Comparison of ENCODE assay signal across 8 cellular contexts in genomic region chr1:67332653-67333529, GRCh38. TPM values are rescaled to one million over a fixed set of nuclear protein-coding genes. Genes with fewer than 3 reads are reported as not detected.
DNase-seq lines count a peak whose midpoint lies in the region; ATAC-seq and TF ChIP-seq lines count a peak whose summit lies in the region.

No MANE protein-coding gene starts in this region.

- H3K4me3 ChIP-seq in RWPE2 (ENCODE audit: severe bottlenecking) (no peak overlapping the region), H7 (ENCODE audit: insufficient read depth, low read depth, low read length) (no peak overlapping the region)

- TF ChIP-seq CTCF in RWPE2 (IDR thresholded peaks at IDR 0.05; ENCODE audit: poor library complexity, severe bottlenecking) (no peak), WTC11 (IDR thresholded peaks at IDR 0.05) (no peak)

- no peaks in the 10 kb centered on the region for H3K36me3 ChIP-seq in RWPE2 (ENCODE audit: low read depth)
- H3K36me3 ChIP-seq in H7 (replicated peaks; ENCODE audit: control insufficient read depth, insufficient read depth, low read length): no peaks in the 10 kb centered on the region

- POLR2A ChIA-PET in WTC11 (lab: Charles Lee): no interaction called here

- no peaks in the 10 kb centered on the region for H3K9me3 ChIP-seq in RWPE2 (ENCODE audit: severe bottlenecking)

- DNase-seq in CD1c-positive myeloid dendritic cell (ENCODE audit: extremely low spot score) (peak; percentile 14), RWPE2 (ENCODE audit: low spot score) (no peak), H7 (no peak), OCI-M1 (lab: John Stamatoyannopoulos, UW) (no peak), NCI-H1417 treated with DMSO at 0.1 percent for 48 hours (lab: John Stamatoyannopoulos, UW) (no peak), WTC11 (ENCODE audit: low spot score) (no peak)

- peaks cover 8% of the 10 kb centered on the region for H3K27me3 Mint-ChIP-seq in WTC11 (ENCODE audit: low read depth)

- CTCF ChIA-PET in WTC11 (lab: Charles Lee): interaction anchor here (1.9 to 3.5 kb wide), 2 partner anchors 15 to 121 kb away, joined by 8 to 12 read pairs; no protein-coding TSS in a partner anchor

- H3K9me3 Mint-ChIP-seq in WTC11: no peaks in the 10 kb centered on the region

- no peak overlapping the region for H3K4me3 Mint-ChIP-seq in WTC11

- ATAC-seq in GM18909 (IDR thresholded peaks at IDR 0.05; ENCODE audit: poor library complexity, unreplicated experiment): peak; percentile 85
- ATAC-seq in HG02840 (IDR thresholded peaks at IDR 0.05; ENCODE audit: low FRiP score, unreplicated experiment): peak; percentile 84
- ATAC-seq in RWPE2 (ENCODE audit: low read depth): no peak
- ATAC-seq in WTC11: no peak

- peaks cover 24% of the 10 kb centered on the region for H3K4me1 Mint-ChIP-seq in WTC11

- no peaks in the 10 kb centered on the region for H3K36me3 Mint-ChIP-seq in WTC11

- H3K27ac ChIP-seq in RWPE2 (ENCODE audit: poor library complexity, severe bottlenecking): peak overlapping the region; percentile 43

- peaks cover 25% of the 10 kb centered on the region for H3K4me1 ChIP-seq in RWPE2 (ENCODE audit: insufficient read depth, poor library complexity, severe bottlenecking)

- H3K27ac Mint-ChIP-seq in WTC11: no peak overlapping the region

- H3K27me3 ChIP-seq in RWPE2 (ENCODE audit: insufficient read depth, poor library complexity, severe bottlenecking) (no peaks in the 10 kb centered on the region), H7 (ENCODE audit: control insufficient read depth, insufficient read depth, low read length) (no peaks in the 10 kb centered on the region; the same call in 1 of the 2 replicates)

TF ChIP-seq in WTC11, 78 proteins besides CTCF, POLR2A, EP300 and RAD21 (continues in another document):
- TF ChIP-seq GRHL2 (CRISPR knock-in tag; IDR thresholded peaks at IDR 0.05; ENCODE audit: insufficient replicate concordance, severe bottlenecking) (no peak), ZNF396 (CRISPR knock-in tag; IDR thresholded peaks at IDR 0.05; ENCODE audit: borderline replicate concordance) (no peak), HMGA2 (CRISPR knock-in tag; IDR thresholded peaks at IDR 0.05) (no peak), ZNF532 (CRISPR knock-in tag; IDR thresholded peaks at IDR 0.05; ENCODE audit: borderline replicate concordance) (no peak), FOXP1 (CRISPR knock-in tag; IDR thresholded peaks at IDR 0.05; ENCODE audit: borderline replicate concordance) (no peak), SMAD3 (CRISPR knock-in tag; IDR thresholded peaks at IDR 0.05; ENCODE audit: borderline replicate concordance) (no peak), USF2 (CRISPR knock-in tag; IDR thresholded peaks at IDR 0.05) (no peak), ZMAT4 (CRISPR knock-in tag; IDR thresholded peaks at IDR 0.05) (no peak), HMGXB4 (CRISPR knock-in tag; IDR thresholded peaks at IDR 0.05) (no peak), ZNF512 (CRISPR knock-in tag; IDR thresholded peaks at IDR 0.05; ENCODE audit: borderline replicate concordance) (no peak), FOXP4 (CRISPR knock-in tag; IDR thresholded peaks at IDR 0.05) (no peak), ZNF263 (CRISPR knock-in tag; IDR thresholded peaks at IDR 0.05; ENCODE audit: low read depth) (no peak), ZSCAN18 (CRISPR knock-in tag; IDR thresholded peaks at IDR 0.05) (no peak)

RNA-seq across cellular contexts. Expression of gene IL12RB2, which starts 25.2 kb away (rescaled TPM):
- total RNA-seq in H7 (2014; rRNA removed; shearing (Covaris generic)): 0.45 and 1.4 TPM in 2 replicates
- total RNA-seq in WTC11 (2021): 0.50 to 1.1 TPM (median 0.81 TPM) in 3 replicates

Comparison
In these comparisons a context has a peak if more than half of its experiments do, and no peak if none do; other contexts are left out.
1. ATAC-seq: peak in GM18909 (single experiment) and HG02840 (single experiment); none in RWPE2 (single experiment) and WTC11 (single experiment).